ENCODE assay signal across 16 cellular contexts in the genomic region with DNA sequence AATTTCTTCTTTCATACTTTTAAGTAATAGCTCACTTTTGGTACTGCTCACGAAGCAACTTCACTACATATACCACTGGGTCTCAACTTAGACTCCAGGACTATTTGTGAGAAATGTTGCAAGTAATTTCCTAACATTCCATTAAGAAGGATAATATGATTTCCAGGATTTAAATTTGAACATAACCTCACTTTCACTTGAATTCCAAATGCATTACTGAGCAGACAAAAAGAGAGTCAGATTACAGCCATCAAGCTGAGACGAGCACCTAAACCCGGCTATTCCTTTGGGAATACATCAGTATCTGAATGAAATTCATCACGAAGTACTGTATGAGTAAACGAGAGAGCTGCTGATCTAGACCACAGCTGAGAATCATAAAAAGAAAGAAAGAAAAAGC. TPM values are rescaled to one million over a fixed set of nuclear protein-coding genes. Genes with fewer than 3 reads are reported as not detected.
DNase-seq lines count a peak whose midpoint lies in the region; ATAC-seq and TF ChIP-seq lines count a peak whose summit lies in the region.
"Had no signal": no experiment of that assay in that cellular context is flagged by ENCODE, and none has a peak within 500 bp of the region (broad histone marks: within the 10 kb centered on the region; RNA-seq: fewer than 3 reads in every experiment).

No MANE protein-coding gene starts in this region.

- peak; percentile 72 for DNase-seq in NCI-H2107 treated with DMSO at 0.1 percent for 48 hours (lab: John Stamatoyannopoulos, UW; ENCODE audit: unreplicated experiment)
- no peak for DNase-seq in NCI-H2107 (lab: John Stamatoyannopoulos, UW)
- peak; percentile 17 to 58 for DNase-seq in SJCRH30
- DNase-seq in fibroblast of mammary gland (ENCODE audit: low read depth) = peak; percentile 84
- no peak for DNase-seq in smooth muscle cell (lab: John Stamatoyannopoulos, UW; ENCODE audit: unreplicated experiment)
- no peak for DNase-seq in activated CD4-positive, CD25-positive, alpha-beta regulatory T cell (lab: John Stamatoyannopoulos, UW)
- DNase-seq in right atrium auricular region (ENCODE audit: low spot score) = no peak
- DNase-seq: activated CD4-positive, alpha-beta T cell treated with anti-CD3 and anti-CD28 coated beads for 48 hours; DMS153; NCI-H1930; occipital lobe; stimulated activated CD4-positive, alpha-beta T cell treated with anti-CD3 and anti-CD28 coated beads, Interleukin-15, amount 100 ng/mL, for 24 hours had no signal

- peaks cover 2% of the 10 kb centered on the region for H3K79me2 ChIP-seq in smooth muscle cell (ENCODE audit: low read depth)

- H4K20me1 ChIP-seq in smooth muscle cell (ENCODE audit: low read depth) = no peaks in the 10 kb centered on the region

- TF ChIP-seq CTCF in fibroblast of mammary gland (conservative IDR thresholded peaks at IDR 0.05; ENCODE audit: control insufficient read depth, insufficient read depth, low read depth, low read length) (no peak), smooth muscle cell (IDR thresholded peaks at IDR 0.05; ENCODE audit: borderline replicate concordance, insufficient read depth, poor library complexity, severe bottlenecking) (no peak), right atrium auricular region (IDR thresholded peaks at IDR 0.05) (no peak)

- H3K27ac ChIP-seq in SJCRH30 = peak overlapping the region; percentile 38
- H3K27ac ChIP-seq in smooth muscle cell (ENCODE audit: low read depth) = peak overlapping the region; percentile 18
- no peak overlapping the region for H3K27ac ChIP-seq in right atrium auricular region
- H3K27ac ChIP-seq: 22Rv1 had no signal

- H3K27me3 ChIP-seq in SJCRH30 = no peaks in the 10 kb centered on the region
- H3K27me3 ChIP-seq in smooth muscle cell (ENCODE audit: low read depth) = no peaks in the 10 kb centered on the region
- H3K27me3 ChIP-seq in right atrium auricular region = no peaks in the 10 kb centered on the region

- 49% methylated on average over 5 of the region's 5 CpGs for WGBS in smooth muscle cell (ENCODE audit: low lambda C conversion rate)

- ATAC-seq in HG03565 (IDR thresholded peaks at IDR 0.05; ENCODE audit: unreplicated experiment) = no peak

- peaks cover 16% of the 10 kb centered on the region for H3K4me1 ChIP-seq in SJCRH30
- H3K4me1 ChIP-seq in smooth muscle cell (ENCODE audit: low read depth) = no peaks in the 10 kb centered on the region
- no peaks in the 10 kb centered on the region for H3K4me1 ChIP-seq in right atrium auricular region

- H3F3A ChIP-seq in smooth muscle cell (ENCODE audit: low read depth) = no peaks in the 10 kb centered on the region

- no peaks in the 10 kb centered on the region; the same call in 1 of the 2 replicates for H3K9me3 ChIP-seq in SJCRH30 (replicated peaks)
- H3K9me3 ChIP-seq in smooth muscle cell (replicated peaks; ENCODE audit: low read depth) = no peaks in the 10 kb centered on the region
- no peaks in the 10 kb centered on the region for H3K9me3 ChIP-seq in right atrium auricular region

- no peak overlapping the region for H2AFZ ChIP-seq in smooth muscle cell (ENCODE audit: low read depth)

- no peak overlapping the region for H3K9ac ChIP-seq in smooth muscle cell (ENCODE audit: low read depth)

- peak overlapping the region; percentile 1 for H3K4me2 ChIP-seq in smooth muscle cell

- no peak overlapping the region for H3K4me3 ChIP-seq in SJCRH30
- no peak overlapping the region for H3K4me3 ChIP-seq in fibroblast of mammary gland (ENCODE audit: control insufficient read depth, low read depth, low read length)
- H3K4me3 ChIP-seq in smooth muscle cell = no peak overlapping the region
- H3K4me3 ChIP-seq in right atrium auricular region = no peak overlapping the region
- H3K4me3 ChIP-seq: lung had no signal

- H3K36me3 ChIP-seq in SJCRH30 = peaks cover 29% of the 10 kb centered on the region
- H3K36me3 ChIP-seq in smooth muscle cell (ENCODE audit: low read depth) = no peaks in the 10 kb centered on the region
- peaks cover 23% of the 10 kb centered on the region for H3K36me3 ChIP-seq in right atrium auricular region

RNA-seq across cellular contexts. Expression of a gene that starts 47.3 kb away (rescaled TPM):
- total RNA-seq in SJCRH30 (2014; rRNA removed; shearing (Covaris generic)) = 27.4 and 30.6 TPM in 2 replicates
- 29.2 and 38.9 TPM in 2 replicates for total RNA-seq in smooth muscle cell
- 14.3 and 17.7 TPM in 2 replicates for polyA plus RNA-seq in smooth muscle cell
- total RNA-seq in right atrium auricular region = 10 to 100 TPM; 38.9 to 58.0 TPM
- total RNA-seq: T-helper 1 cell treated with Interleukin-12 subunit alpha and Interleukin-12 subunit beta and Interleukin-4 antibody, amounts not matched to agents 30 ng/mL and 1 ng/mL, for 36 hours had no signal

Comparison
In these comparisons a context has a peak if more than half of its experiments do, and no peak if none do; other contexts are left out.
1. DNase-seq: peak in NCI-H2107 treated with DMSO at 0.1 percent for 48 hours (single experiment), SJCRH30 (2 of 2) and fibroblast of mammary gland (single experiment); none in NCI-H2107 (single experiment), smooth muscle cell (single experiment), activated CD4-positive, CD25-positive, alpha-beta regulatory T cell (0 of 4) and right atrium auricular region (single experiment).
2. H3K27ac ChIP-seq: peak in SJCRH30 (single experiment) and smooth muscle cell (single experiment); none in right atrium auricular region (0 of 2).